ENCODE assay signal across 8 cellular contexts in genomic region chr11:70398834-70399680, GRCh38. TPM values are rescaled to one million over a fixed set of nuclear protein-coding genes. Genes with fewer than 3 reads are reported as not detected.
A peak's percentile ranks its signal among the peaks of the same experiment; 100 is the strongest.
DNase-seq lines count a peak whose midpoint lies in the region; ATAC-seq and TF ChIP-seq lines count a peak whose summit lies in the region.

No MANE protein-coding gene starts in this region.

- intact Hi-C loops in PC-3 (cut with micrococcal nuclease) = no loop called here

- POLR2A ChIA-PET in PC-3 (lab: Charles Lee; ENCODE audit: unreplicated experiment) = no interaction called here

- peak; percentile 33 for ATAC-seq in PC-3
- peak; percentile 4 for ATAC-seq in omental fat pad (ENCODE audit: low FRiP score)
- no peak for ATAC-seq in GM18519 (IDR thresholded peaks at IDR 0.05; ENCODE audit: low FRiP score, unreplicated experiment)
- no peak for ATAC-seq in GM21717 (IDR thresholded peaks at IDR 0.05; ENCODE audit: unreplicated experiment)

- H3K36me3 ChIP-seq in GM06990 (ENCODE audit: control insufficient read depth, insufficient read depth, low read length) (no peaks in the 10 kb centered on the region), PC-3 (ENCODE audit: low read depth, low read length) (peaks cover 8% of the 10 kb centered on the region), esophagus (ENCODE audit: control insufficient read depth in 2 of 2, insufficient read depth in 2 of 2, low read length in 1 of 2) (no peaks in the 10 kb centered on the region)

- peak overlapping the region; percentile 84 for H3K4me2 ChIP-seq in PC-3 (ENCODE audit: low read length)

- WGBS in esophagus, 2 donors = 2 to 3% methylated on average over 42 of the region's 42 CpGs

- peak overlapping the region; percentile 86 for H3K27ac ChIP-seq in PC-3 (ENCODE audit: low read length)
- peak overlapping the region; percentile 87 to 94 for H3K27ac ChIP-seq in esophagus (ENCODE audit: low read depth in 2 of 2, low read length in 1 of 2)

- H3K4me1 ChIP-seq in PC-3 (ENCODE audit: insufficient read depth, low read length) (peaks cover 32% of the 10 kb centered on the region), esophagus (ENCODE audit: control insufficient read depth in 2 of 2, insufficient read depth in 2 of 2, low read length in 1 of 2) (peaks cover 4 to 14% of the 10 kb centered on the region in 2 donors)

- H3K9me3 ChIP-seq in PC-3 (ENCODE audit: low read length) = no peaks in the 10 kb centered on the region
- H3K9me3 ChIP-seq in esophagus (ENCODE audit: control insufficient read depth in 2 of 2, insufficient read depth in 1 of 2, low read depth in 1 of 2, low read length in 1 of 2) = no peaks in the 10 kb centered on the region

- H3K79me2 ChIP-seq in PC-3 (ENCODE audit: low read length) = peaks cover 96% of the 10 kb centered on the region

- peaks cover 30% of the 10 kb centered on the region for H4K20me1 ChIP-seq in PC-3 (ENCODE audit: low read length)

- DNase-seq in GM06990 (ENCODE audit: extremely low read depth, insufficient read length) (peak; percentile 54), PC-3 (no peak), omental fat pad (ENCODE audit: low spot score) (no peak), NCI-H1092 treated with DMSO at 0.1 percent for 48 hours (lab: John Stamatoyannopoulos, UW) (no peak), ACHN (no peak)

- peak overlapping the region; percentile 86 for H2AFZ ChIP-seq in PC-3 (ENCODE audit: low read length)

- H3K9me2 ChIP-seq in PC-3 (replicated peaks; ENCODE audit: low read length) = no peaks in the 10 kb centered on the region

- CTCF ChIA-PET in PC-3 (lab: Charles Lee) = interaction anchor here (0.6 kb wide), 1 partner anchor 19 kb away, joined by 3 read pairs; no protein-coding TSS in a partner anchor

- no TSS peak for BruUV-seq in PC-3 (replicated peaks; lab: Mats Ljungman, UMichigan)

- H3K9ac ChIP-seq in PC-3 (ENCODE audit: low read length) = peak overlapping the region; percentile 96

- peak overlapping the region; percentile 65 for H3K4me3 ChIP-seq in GM06990 (replicated peaks; ENCODE audit: low read depth, low read length)
- peak overlapping the region; percentile 73 for H3K4me3 ChIP-seq in PC-3 (ENCODE audit: low read length)
- H3K4me3 ChIP-seq in esophagus (ENCODE audit: low read depth in 1 of 2, low read length in 2 of 2) = peak overlapping the region; percentile 82 to 95

- no peaks in the 10 kb centered on the region for H3F3A ChIP-seq in PC-3 (ENCODE audit: low read length, unreplicated experiment)

- in situ Hi-C loops in ACHN (cut with HindIII; ENCODE audit: low pct_ligation_motif_present, low pct_unique_long_range_greater_than_20kb, low sequenced_read_pairs) = no loop called here

- no peaks in the 10 kb centered on the region; the same call in 1 of the 2 replicates for H3K27me3 ChIP-seq in GM06990 (replicated peaks; ENCODE audit: control insufficient read depth, insufficient read depth, low read length)
- H3K27me3 ChIP-seq in PC-3 (ENCODE audit: low read length) = no peaks in the 10 kb centered on the region
- H3K27me3 ChIP-seq in esophagus (ENCODE audit: control insufficient read depth in 1 of 2, insufficient read depth in 2 of 2, low read length in 2 of 2) = no peaks in the 10 kb centered on the region

- no peak for TF ChIP-seq CTCF in GM06990 (IDR thresholded peaks at IDR 0.05; ENCODE audit: insufficient read depth, low read length, poor library complexity, severe bottlenecking)
- TF ChIP-seq CTCF in PC-3 (conservative IDR thresholded peaks at IDR 0.05; ENCODE audit: low read depth, low read length) = no peak
- no peak for TF ChIP-seq CTCF in omental fat pad (IDR thresholded peaks at IDR 0.05)

RNA-seq across cellular contexts. Expression of gene CTTN, which starts 0.7 kb away (rescaled TPM):
- total RNA-seq in PC-3 (2014; rRNA removed) (244 and 262 TPM in 2 replicates), omental fat pad (100 to 1,000 TPM; 240 to 341 (median 294) TPM)
- polyA plus RNA-seq in esophagus = 100 to 1,000 TPM; 111 to 121 TPM

Comparison
In these comparisons a context has a peak if more than half of its experiments do, and no peak if none do; other contexts are left out.
1. ATAC-seq: peak in PC-3 (single experiment) and omental fat pad (single experiment); none in GM18519 (single experiment) and GM21717 (single experiment).
2. Peak in every context shown above with its lines, with median percentiles within 50 percentile points of each other: H3K4me3 ChIP-seq.